ENCODE assay signal across 8 cellular contexts in the genomic region with DNA sequence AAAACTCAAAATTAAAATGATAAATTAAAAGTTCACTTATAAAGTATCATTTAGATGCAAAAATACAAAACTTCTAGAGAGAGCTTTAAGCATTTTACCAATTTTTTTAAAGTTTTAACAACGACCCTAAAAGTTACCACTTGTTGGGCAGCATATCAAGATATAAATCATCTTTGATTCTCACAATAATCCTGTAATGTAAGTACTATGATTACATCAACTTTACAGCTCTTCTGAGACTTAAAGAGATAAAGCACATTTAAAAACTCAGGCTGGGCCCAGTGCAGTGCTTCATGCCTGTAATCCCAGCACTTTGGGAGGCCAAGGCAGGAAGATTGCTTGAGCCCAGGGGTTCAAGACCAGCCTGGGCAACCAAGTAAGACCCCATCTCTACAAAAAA.
"Had no signal": no experiment of that assay in that cellular context is flagged by ENCODE, and none has a peak within 500 bp of the region (broad histone marks: within the 10 kb centered on the region; RNA-seq: fewer than 3 reads in every experiment).

No MANE protein-coding gene starts in this region.

- ATAC-seq: HCT116, K562 had no signal

- DNase-seq: GM23248, GOT3, H7, IMR-90, KG1 had no signal

- FAIRE-seq: HTR-8/SVneo, K562 had no signal
